In the genomic region with DNA sequence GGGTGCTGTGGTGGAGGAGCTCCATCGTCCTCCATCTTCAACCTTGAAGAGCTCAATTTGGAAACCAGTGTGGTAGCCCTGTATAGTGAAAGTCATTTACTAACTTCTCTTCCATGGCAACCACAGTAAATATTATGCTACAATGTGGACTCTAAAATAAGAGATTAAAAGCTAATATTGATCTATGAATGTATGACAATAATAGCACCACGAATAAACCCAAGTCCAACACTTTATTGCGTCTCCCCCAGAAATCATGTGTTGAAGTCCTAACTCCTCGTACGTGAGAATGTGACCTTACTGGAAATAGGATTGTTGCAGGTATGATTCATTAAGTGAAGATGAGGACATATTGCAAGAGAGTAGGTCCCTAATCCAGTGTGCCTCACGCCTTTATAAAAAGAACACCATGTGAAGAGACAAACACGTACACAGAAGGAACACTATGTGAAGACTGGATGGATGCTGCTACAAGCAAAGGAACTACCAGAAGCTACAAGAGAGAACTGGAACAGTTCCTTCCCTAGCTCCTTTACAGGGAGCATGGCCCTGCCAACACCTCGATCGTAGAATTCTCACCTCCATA, we compare ENCODE assay signal across 25 cellular contexts.
"Had no signal": no experiment of that assay in that cellular context is flagged by ENCODE, and none has a peak within 500 bp of the region (broad histone marks: within the 10 kb centered on the region; RNA-seq: fewer than 3 reads in every experiment).

No MANE protein-coding gene starts in this region.

- H3K4me3 ChIP-seq: esophagus muscularis mucosa, gastroesophageal sphincter, lung, right lobe of liver, thoracic aorta, upper lobe of left lung had no signal

- H3K9me3 ChIP-seq: esophagus muscularis mucosa, gastroesophageal sphincter, neutrophil, right lobe of liver, thoracic aorta, upper lobe of left lung had no signal

- H3K36me3 ChIP-seq: brain microvascular endothelial cell, esophagus muscularis mucosa, gastroesophageal sphincter, neutrophil, right lobe of liver, thoracic aorta, upper lobe of left lung had no signal

- H3K27me3 ChIP-seq: brain microvascular endothelial cell, esophagus muscularis mucosa, gastroesophageal sphincter, neutrophil, right lobe of liver, upper lobe of left lung had no signal

- ATAC-seq: activated CD8-positive, alpha-beta memory T cell treated with anti-CD3 and anti-CD28 coated beads, Interleukin-2, amount 10 ng/mL, durations not matched to agents 7 days and 5 days; activated CD8-positive, alpha-beta T cell treated with anti-CD3 and anti-CD28 coated beads for 36 hours; gastroesophageal sphincter; right lobe of liver; stimulated activated naive B cell treated with anti-CD40 and anti-IgM and Interleukin-4, amounts not matched to agents 10 μg/mL and 1 μg/mL and 100 μg/mL, for 72 hours had no signal

- H3K9ac ChIP-seq: parathyroid adenoma had no signal

- DNase-seq: activated CD4-positive, alpha-beta T cell treated with anti-CD3 and anti-CD28 coated beads, Interleukin-2, amount 10 ng/mL, durations not matched to agents 7 days and 5 days; activated CD4-positive, CD25-positive, alpha-beta regulatory T cell treated with anti-CD3 and anti-CD28 coated beads, Interleukin-2, amount 50 U/mL, for 72 hours; activated CD8-positive, alpha-beta memory T cell treated with anti-CD3 and anti-CD28 coated beads, Interleukin-2, amount 10 ng/mL, durations not matched to agents 7 days and 5 days; activated CD8-positive, alpha-beta T cell treated with anti-CD3 and anti-CD28 coated beads for 36 hours; activated gamma-delta T cell; activated T-cell treated with anti-CD3 and anti-CD28 coated beads for 4 hours; aorta; brain microvascular endothelial cell; central memory CD4-positive, alpha-beta T cell; dermis blood vessel endothelial cell; effector CD8-positive, alpha-beta T cell; head of caudate nucleus; hypothalamus; right lobe of liver; stimulated activated CD4-positive, alpha-beta T cell treated with anti-CD3 and anti-CD28 coated beads, Interleukin-2, amount 100 ng/mL, for 48 hours; stimulated activated CD8-positive, alpha-beta memory T cell treated with anti-CD3 and anti-CD28 coated beads, Interleukin-4, amount 100 ng/mL, for 48 hours; stimulated activated naive B cell treated with anti-CD40 and anti-IgM and Interleukin-4, amounts not matched to agents 10 μg/mL and 1 μg/mL and 100 μg/mL, for 72 hours; upper lobe of left lung had no signal

- H3K27ac ChIP-seq: brain microvascular endothelial cell, esophagus muscularis mucosa, gastroesophageal sphincter, neutrophil, parathyroid adenoma, right lobe of liver, thoracic aorta, upper lobe of left lung, VCaP had no signal

- H3K4me1 ChIP-seq: gastroesophageal sphincter, right lobe of liver, upper lobe of left lung had no signal
